8 cellular contexts compared by ENCODE assay signal in the genomic region with DNA sequence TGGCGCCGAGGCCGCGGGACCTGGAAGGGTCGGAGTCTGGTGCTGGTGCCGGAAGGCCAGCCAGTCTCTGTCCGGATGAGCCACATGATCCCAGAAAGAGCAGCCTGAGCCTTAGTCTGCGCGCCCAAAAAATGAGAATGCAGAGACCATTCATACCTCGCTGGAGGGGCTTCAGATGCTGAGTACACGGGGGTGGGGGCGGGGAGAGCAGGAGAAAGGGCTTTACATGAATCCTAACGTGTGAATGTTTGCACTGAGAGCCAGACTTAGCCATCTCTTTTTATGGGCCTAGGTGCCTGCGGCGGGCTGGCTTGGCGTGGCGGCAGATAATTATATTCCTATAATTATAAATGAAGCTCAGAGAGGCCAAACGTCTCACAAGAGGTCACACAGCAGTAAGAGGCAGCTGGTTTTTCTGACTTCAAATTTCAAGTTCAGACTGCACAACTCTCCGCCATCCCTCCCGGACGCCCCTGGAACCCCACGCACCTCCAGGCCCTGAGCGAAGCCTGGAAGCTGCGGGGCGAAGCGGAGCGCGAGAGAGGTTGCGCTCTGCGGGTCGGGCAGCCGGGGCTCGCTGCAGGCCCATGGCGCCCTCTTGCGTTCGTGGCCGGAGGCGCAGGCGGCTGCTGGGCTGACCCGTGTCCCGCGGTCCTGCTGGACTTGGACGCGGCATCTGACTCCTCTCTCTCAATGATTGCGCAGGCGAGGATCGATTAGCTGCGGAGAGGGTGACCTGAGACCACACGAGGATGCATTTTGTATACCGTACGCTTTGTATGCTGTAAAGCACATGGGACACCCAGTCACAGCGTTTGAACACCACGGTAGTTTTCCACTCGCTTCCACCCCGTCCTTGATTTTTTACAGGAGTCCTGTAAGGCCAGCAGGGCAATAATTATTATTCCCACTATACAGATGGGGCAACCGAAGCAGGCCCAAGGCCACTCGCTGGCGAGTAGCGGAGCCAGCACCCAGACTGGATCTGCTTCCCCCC.
A peak's percentile ranks its signal among the peaks of the same experiment; 100 is the strongest.
DNase-seq lines count a peak whose midpoint lies in the region; ATAC-seq and TF ChIP-seq lines count a peak whose summit lies in the region.

No MANE protein-coding gene starts in this region.

- H3K27me3 ChIP-seq in esophagus muscularis mucosa (peaks cover 5 to 91% (median 42%) of the 10 kb centered on the region in 4 donors), mucosa of stomach (ENCODE audit: control insufficient read depth, insufficient read depth, low read length) (peaks cover 90% of the 10 kb centered on the region)

- H3K4me3 Mint-ChIP-seq in activated T-cell treated with anti-CD3 and anti-CD28 coated beads, Interleukin-2, amount 50 U/mL, for 4 hours: peak overlapping the region; percentile 21

- H3K4me1 Mint-ChIP-seq in activated T-cell treated with anti-CD3 and anti-CD28 coated beads, Interleukin-2, amount 50 U/mL, for 4 hours (ENCODE audit: low read depth): peaks cover 10% of the 10 kb centered on the region

- H3K4me1 ChIP-seq in esophagus muscularis mucosa (peaks cover 21 to 33% (median 29%) of the 10 kb centered on the region in 4 donors), mucosa of stomach (ENCODE audit: control insufficient read depth, insufficient read depth, low read length) (peaks cover 22% of the 10 kb centered on the region)

- no peaks in the 10 kb centered on the region for H3K36me3 Mint-ChIP-seq in activated T-cell treated with anti-CD3 and anti-CD28 coated beads, Interleukin-2, amount 50 U/mL, for 4 hours (ENCODE audit: insufficient read depth)

- H3K9me3 ChIP-seq in esophagus muscularis mucosa (no peaks in the 10 kb centered on the region), mucosa of stomach (ENCODE audit: control insufficient read depth, low read length) (no peaks in the 10 kb centered on the region)

- H3K36me3 ChIP-seq in esophagus muscularis mucosa: no peaks in the 10 kb centered on the region
- H3K36me3 ChIP-seq in mucosa of stomach (ENCODE audit: control insufficient read depth, insufficient read depth, low read length): no peaks in the 10 kb centered on the region

- ATAC-seq in HG02852 (IDR thresholded peaks at IDR 0.05; ENCODE audit: unreplicated experiment): peak; percentile 65
- peak; percentile 81 to 85 for ATAC-seq in activated T-cell treated with anti-CD3 and anti-CD28 coated beads, Interleukin-2, amount 50 U/mL, for 4 hours
- no peak for ATAC-seq in GM21515 (IDR thresholded peaks at IDR 0.05; ENCODE audit: unreplicated experiment)

- DNase-seq in ELR (ENCODE audit: low read depth) (peak; percentile 63), NOMO-1 (lab: John Stamatoyannopoulos, UW; ENCODE audit: unreplicated experiment in 2 of 2) (peak; percentile 16 to 50), esophagus muscularis mucosa (ENCODE audit: extremely low spot score) (no peak)
- DNase-seq in activated T-cell treated with anti-CD3 and anti-CD28 coated beads, Interleukin-2, amount 50 U/mL, for 4 hours: peak; percentile 62
- DNase-seq in stimulated activated CD8-positive, alpha-beta memory T cell treated with anti-CD3 and anti-CD28 coated beads, Interleukin-4, amount 100 ng/mL, for 48 hours: peak; percentile 86

- H3K27ac ChIP-seq in esophagus muscularis mucosa (replicated peaks in 1 of 4): no peak overlapping the region

- no peak for TF ChIP-seq POLR2A in esophagus muscularis mucosa (IDR thresholded peaks at IDR 0.05; ENCODE audit: low read depth)

- no peak for TF ChIP-seq EP300 in esophagus muscularis mucosa (IDR thresholded peaks at IDR 0.05)

- H3K9ac ChIP-seq in mucosa of stomach (ENCODE audit: low read length): peak overlapping the region; percentile 20

- intact Hi-C loops in esophagus muscularis mucosa (cut with DNase I): loop anchor here (1.0 to 10.0 kb wide), 3 partner anchors 186 to 533 kb away; no protein-coding TSS in a partner anchor

- 7% methylated on average over 39 of the region's 59 CpGs for WGBS in esophagus muscularis mucosa

- H3K4me3 ChIP-seq in esophagus muscularis mucosa (peak overlapping the region; percentile 44 to 57 (median 48)), mucosa of stomach (ENCODE audit: low read length) (no peak overlapping the region)

- TF ChIP-seq CTCF in esophagus muscularis mucosa (IDR thresholded peaks at IDR 0.05): peak in 2 of 3 experiments; percentile 91 to 99

- peaks cover 82% of the 10 kb centered on the region for H3K27me3 Mint-ChIP-seq in activated T-cell treated with anti-CD3 and anti-CD28 coated beads, Interleukin-2, amount 50 U/mL, for 4 hours (ENCODE audit: low read depth)

- no peaks in the 10 kb centered on the region for H3K9me3 Mint-ChIP-seq in activated T-cell treated with anti-CD3 and anti-CD28 coated beads, Interleukin-2, amount 50 U/mL, for 4 hours
